Comparison of ENCODE assay signal across 6 cellular contexts in genomic region chr16:70128844-70129243, GRCh38. TPM values are rescaled to one million over a fixed set of nuclear protein-coding genes. Genes with fewer than 3 reads are reported as not detected.
"Had no signal": no experiment of that assay in that cellular context is flagged by ENCODE, and none has a peak within 500 bp of the region (broad histone marks: within the 10 kb centered on the region; RNA-seq: fewer than 3 reads in every experiment).

No MANE protein-coding gene starts in this region.

RNA-seq across cellular contexts. Expression of gene CLEC18C, which starts 44.7 kb away (rescaled TPM):
- total RNA-seq: osteocyte, pulmonary artery endothelial cell, right atrium auricular region, sigmoid colon had no signal
- polyA plus RNA-seq: naive thymus-derived CD8-positive, alpha-beta T cell; right cardiac atrium had no signal
